In the genomic region with DNA sequence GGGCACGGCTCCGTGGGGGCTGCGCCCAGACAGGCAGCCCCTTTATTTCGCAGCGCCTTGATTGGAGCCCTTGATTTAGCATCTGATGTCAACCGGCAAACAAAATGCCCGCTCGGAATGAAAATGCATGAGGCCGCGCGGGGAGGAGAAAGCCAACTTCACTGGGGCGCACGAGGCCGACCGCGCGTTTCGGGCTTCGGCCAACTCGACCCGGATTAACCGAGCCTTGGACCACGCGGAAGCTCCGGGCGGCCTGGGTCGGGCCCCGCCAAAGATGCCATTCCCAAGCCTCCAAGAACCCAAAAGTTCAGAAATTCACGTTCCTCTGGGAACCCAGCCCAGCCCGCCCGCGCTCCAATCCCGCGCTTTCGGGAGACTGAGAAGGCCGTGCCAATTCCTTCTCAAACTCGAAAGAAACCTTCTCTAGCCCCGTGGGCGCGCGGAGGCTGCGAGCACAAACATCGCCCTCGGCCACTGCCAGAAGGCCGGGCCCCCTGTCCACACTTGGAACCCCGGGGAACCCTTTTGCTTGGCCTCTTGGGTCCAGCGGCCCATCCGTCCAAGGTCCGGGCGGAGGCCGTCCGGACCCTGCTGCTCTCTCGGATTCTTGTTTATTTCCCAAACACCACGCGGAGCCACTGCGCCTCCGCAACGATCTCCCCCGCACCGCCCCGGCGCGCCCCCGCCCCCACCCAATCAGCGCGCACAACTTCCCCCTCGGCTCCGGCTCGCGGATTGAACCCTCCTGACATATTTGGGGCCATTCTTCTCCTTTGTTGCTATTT, we compare ENCODE assay signal across 9 cellular contexts.
DNase-seq lines count a peak whose midpoint lies in the region; TF ChIP-seq lines count a peak whose summit lies in the region.
"Had no signal": no experiment of that assay in that cellular context is flagged by ENCODE, and none has a peak within 500 bp of the region (broad histone marks: within the 10 kb centered on the region; RNA-seq: fewer than 3 reads in every experiment).

No MANE protein-coding gene starts in this region.

- intact Hi-C loops in posterior cingulate gyrus (cut with DNase I) = loop anchor here (5.0 kb wide), 1 partner anchor 40 kb away; no protein-coding TSS in a partner anchor

- no peak for TF ChIP-seq CTCF in MM.1S (IDR thresholded peaks at IDR 0.05; ENCODE audit: low read length)

- H3K36me3 ChIP-seq in MM.1S (replicated peaks; ENCODE audit: insufficient read depth, low read length) = no peaks in the 10 kb centered on the region

- 0 out of 2 replicates have a peak, but pooled peaks cover 3% of the 10 kb centered on the region for H3K4me1 ChIP-seq in MM.1S (ENCODE audit: low read length)

- no peaks in the 10 kb centered on the region for H3F3A ChIP-seq in MM.1S (ENCODE audit: insufficient read depth, low read length)

- DNase-seq in ELF-1 (ENCODE audit: low read depth, low spot score) (peak; percentile 66), MM.1S (no peak), cerebellar cortex (ENCODE audit: low spot score) (peak; percentile 50), posterior cingulate gyrus (peak in 7 of 10 donors; percentile 33 to 88 (median 55)), NCI-H82 treated with DMSO at 0.1 percent for 48 hours (lab: John Stamatoyannopoulos, UW; ENCODE audit: unreplicated experiment) (no peak), Kasumi-1 (lab: John Stamatoyannopoulos, UW) (no peak), amniotic stem cell (lab: John Stamatoyannopoulos, UW) (no peak), middle frontal gyrus (ENCODE audit: extremely low spot score, low spot score) (no peak)
- DNase-seq: effector CD4-positive, alpha-beta T cell had no signal

- H3K9me2 ChIP-seq in MM.1S (replicated peaks; ENCODE audit: insufficient read depth, low read length) = no peaks in the 10 kb centered on the region

- H3K27ac ChIP-seq in MM.1S (ENCODE audit: low read length) = no peak overlapping the region

- peaks cover 82% of the 10 kb centered on the region for H3K27me3 ChIP-seq in MM.1S (replicated peaks; ENCODE audit: insufficient read depth, low read length)

- H3K4me3 ChIP-seq in MM.1S (ENCODE audit: low read length) = 0 out of 2 replicates have a peak overlapping the region, but pooled peaks have one; percentile 25

- no peak overlapping the region for H2AFZ ChIP-seq in MM.1S (ENCODE audit: low read length)

- H3K79me2 ChIP-seq in MM.1S (ENCODE audit: low read length) = no peaks in the 10 kb centered on the region

- H4K20me1 ChIP-seq in MM.1S (ENCODE audit: insufficient read depth, low read length) = no peaks in the 10 kb centered on the region

- H3K9ac ChIP-seq in MM.1S (ENCODE audit: low read length) = no peak overlapping the region

- H3K9me3 ChIP-seq in MM.1S (replicated peaks; ENCODE audit: insufficient read depth, low read length) = no peaks in the 10 kb centered on the region

- H3K4me2 ChIP-seq in MM.1S (ENCODE audit: low read depth, low read length) = peak overlapping the region; percentile 54; the same call in 1 of the 2 replicates

Comparison
In these comparisons a context has a peak if more than half of its experiments do, and no peak if none do; other contexts are left out.
1. DNase-seq: peak in ELF-1 (single experiment), cerebellar cortex (single experiment) and posterior cingulate gyrus (7 of 10); none in MM.1S (single experiment), NCI-H82 treated with DMSO at 0.1 percent for 48 hours (single experiment), Kasumi-1 (0 of 2), amniotic stem cell (single experiment) and middle frontal gyrus (single experiment).